Comparison of ENCODE assay signal across 8 cellular contexts in the genomic region with DNA sequence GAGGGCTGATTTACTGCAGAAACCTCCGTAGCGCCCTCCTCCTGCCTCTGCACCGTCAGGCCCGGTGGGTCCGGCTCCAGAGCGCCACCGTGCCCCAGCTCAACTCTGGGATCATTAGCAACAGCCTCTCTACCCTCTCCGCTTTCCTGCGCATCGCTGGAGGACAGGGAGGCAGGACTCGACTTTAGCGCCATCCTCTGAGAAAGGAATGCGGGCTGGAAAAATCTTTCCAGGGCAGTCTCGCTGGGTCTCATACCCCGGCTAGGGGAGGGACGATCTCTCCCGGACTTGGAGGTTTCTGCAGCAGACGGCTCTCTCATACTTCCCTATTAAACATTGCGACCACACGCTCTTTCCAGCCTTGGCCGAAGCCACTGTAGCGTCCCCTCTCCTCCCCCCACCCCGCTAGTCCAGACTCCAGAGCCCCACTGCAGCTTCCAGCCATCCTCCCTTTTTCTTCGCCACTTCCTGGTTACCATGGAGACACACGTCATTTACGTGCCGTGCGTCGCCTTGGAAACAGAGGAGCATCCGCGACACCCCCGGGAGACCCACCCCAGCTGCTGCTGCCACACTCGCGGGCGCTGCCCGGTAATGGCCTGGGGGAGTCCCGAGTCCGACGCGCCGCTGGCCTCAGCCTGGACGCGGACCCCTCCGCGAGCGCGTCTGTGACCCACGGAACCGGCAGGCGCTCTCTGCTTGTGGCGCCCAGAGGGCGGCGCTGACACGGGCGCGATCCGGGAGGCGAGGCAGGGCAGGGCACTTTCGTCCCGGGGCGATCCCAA.
A peak's percentile ranks its signal among the peaks of the same experiment; 100 is the strongest.
DNase-seq lines count a peak whose midpoint lies in the region; ATAC-seq lines count a peak whose summit lies in the region.

A gene (plus strand): TSS at position 554 of the 785 bp plus-strand sequence. CDS start 479 bp downstream, outside the sequence.

- ATAC-seq in GM19035 (IDR thresholded peaks at IDR 0.05; ENCODE audit: unreplicated experiment) (peak; percentile 82), HG03378 (IDR thresholded peaks at IDR 0.05; ENCODE audit: unreplicated experiment) (peak; percentile 55)

- DNase-seq in AG20443 (ENCODE audit: low spot score) (peak; percentile 87), NCI-H82 (lab: John Stamatoyannopoulos, UW) (peak; percentile 63), epidermal melanocyte (ENCODE audit: insufficient read length, low spot score) (peak; percentile 58), middle frontal gyrus (ENCODE audit: extremely low spot score, low spot score) (peak; percentile 84)
- peak; percentile 81 for DNase-seq in activated CD8-positive, alpha-beta memory T cell treated with anti-CD3 and anti-CD28 coated beads, Interleukin-2, amount 50 U/mL, for 48 hours
- peak; percentile 51 to 52 for DNase-seq in stimulated activated CD8-positive, alpha-beta memory T cell treated with anti-CD3 and anti-CD28 coated beads, Interleukin-2, amount 100 ng/mL, for 1 hour (ENCODE audit: low read depth in 2 of 2)

Comparison
In these comparisons a context has a peak if more than half of its experiments do, and no peak if none do; other contexts are left out.
1. Peak in every context shown above with its lines: DNase-seq and ATAC-seq.